Comparison of ENCODE assay signal across 1 cellular context in genomic region chr12:26721800-26722199, GRCh38.
A peak's percentile ranks its signal among the peaks of the same experiment; 100 is the strongest.
TF ChIP-seq lines count a peak whose summit lies in the region.

No MANE protein-coding gene starts in this region.

TF ChIP-seq in HEK293, 187 proteins besides CTCF, POLR2A, EP300 and RAD21 (continued from another document):
- peak; percentile 51; the same call in 1 of the 2 replicates for TF ChIP-seq TSHZ1 (tag by site-specific recombination; IDR thresholded peaks at IDR 0.05; ENCODE audit: borderline replicate concordance)
- TF ChIP-seq ZXDB (tag by site-specific recombination; IDR thresholded peaks at IDR 0.05): no peak
- 0 out of 2 replicates have a peak, but pooled peaks have one; percentile 24 for TF ChIP-seq ZEB2 (tag by site-specific recombination; IDR thresholded peaks at IDR 0.05)
- TF ChIP-seq ZNF585B (tag by site-specific recombination; IDR thresholded peaks at IDR 0.05): no peak
- TF ChIP-seq ZNF223 (tag by site-specific recombination; IDR thresholded peaks at IDR 0.05): no peak
- TF ChIP-seq KLF10 (tag by site-specific recombination; IDR thresholded peaks at IDR 0.05): peak; percentile 49; the same call in 1 of the 2 replicates
- TF ChIP-seq ZNF112 (tag by site-specific recombination; IDR thresholded peaks at IDR 0.05): no peak
- TF ChIP-seq HOXA7 (CRISPR knock-in tag; IDR thresholded peaks at IDR 0.05; ENCODE audit: borderline replicate concordance): no peak
- peak; percentile 44; the same call in 1 of the 2 replicates for TF ChIP-seq ZBTB44 (tag by site-specific recombination; IDR thresholded peaks at IDR 0.05)
- TF ChIP-seq PRDM2 (tag by site-specific recombination; IDR thresholded peaks at IDR 0.05; ENCODE audit: borderline replicate concordance): no peak
- no peak for TF ChIP-seq HOXD13 (CRISPR knock-in tag; IDR thresholded peaks at IDR 0.05; ENCODE audit: borderline replicate concordance)
- TF ChIP-seq ZNF202 (tag by site-specific recombination; IDR thresholded peaks at IDR 0.05; ENCODE audit: borderline replicate concordance): no peak
- no peak for TF ChIP-seq ZNF596 (tag by site-specific recombination; IDR thresholded peaks at IDR 0.05)
- TF ChIP-seq SCRT2 (tag by site-specific recombination; IDR thresholded peaks at IDR 0.05): no peak
- TF ChIP-seq SALL2 (tag by site-specific recombination; IDR thresholded peaks at IDR 0.05; ENCODE audit: borderline replicate concordance): no peak
- peak; percentile 78; the same call in 1 of the 2 replicates for TF ChIP-seq ZNF184 (tag by site-specific recombination; IDR thresholded peaks at IDR 0.05)
- no peak for TF ChIP-seq ZNF692 (tag by site-specific recombination; IDR thresholded peaks at IDR 0.05)
- TF ChIP-seq ZNF704 (tag by site-specific recombination; IDR thresholded peaks at IDR 0.05): no peak
- no peak for TF ChIP-seq ZBTB48 (tag by site-specific recombination; IDR thresholded peaks at IDR 0.05)
- TF ChIP-seq ZNF843 (tag by site-specific recombination; IDR thresholded peaks at IDR 0.05): 0 out of 2 replicates have a peak, but pooled peaks have one; percentile 39
- 0 out of 2 replicates have a peak, but pooled peaks have one; percentile 43 for TF ChIP-seq ZNF629 (tag by site-specific recombination; IDR thresholded peaks at IDR 0.05)
- no peak for TF ChIP-seq ZNF114 (tag by site-specific recombination; IDR thresholded peaks at IDR 0.05)
- TF ChIP-seq PATZ1 (tag by site-specific recombination; IDR thresholded peaks at IDR 0.05): peak; percentile 28; the same call in 1 of the 2 replicates
TF ChIP-seq in HEK293: peak in this region for 15.
